8 cellular contexts compared by ENCODE assay signal in the genomic region with DNA sequence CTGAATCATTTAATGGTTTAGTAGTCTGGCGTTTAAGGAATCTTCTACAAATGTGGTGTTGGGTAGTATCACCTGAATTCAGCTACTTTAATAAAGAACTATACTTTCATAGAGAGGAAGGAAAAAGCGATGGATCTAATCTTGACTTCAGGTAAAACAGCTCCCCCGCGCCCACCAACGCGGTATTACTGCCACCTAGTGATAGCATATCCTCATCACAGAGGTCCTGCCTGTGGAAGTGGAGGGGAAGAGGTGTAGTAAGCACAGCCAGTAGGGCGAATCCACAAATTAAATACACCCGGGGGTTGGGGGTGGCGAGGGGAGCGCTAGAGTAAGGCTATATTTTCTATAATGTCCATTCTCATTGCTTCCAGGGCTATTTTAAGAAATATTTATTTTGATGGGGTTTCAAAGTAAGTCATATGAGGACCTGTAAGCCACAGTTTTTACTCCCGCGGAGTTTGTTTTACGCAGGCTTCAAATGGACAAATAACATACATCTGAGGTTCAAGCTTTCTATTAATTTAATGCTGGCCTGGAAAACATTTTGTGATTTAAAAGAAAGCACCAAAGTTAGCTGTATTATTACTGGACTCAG. TPM values are rescaled to one million over a fixed set of nuclear protein-coding genes. Genes with fewer than 3 reads are reported as not detected.
DNase-seq lines count a peak whose midpoint lies in the region; ATAC-seq and TF ChIP-seq lines count a peak whose summit lies in the region.

No MANE protein-coding gene starts in this region.

- 27 to 28% methylated on average over 13 of the region's 13 CpGs for WGBS in heart right ventricle, 2 donors

- H3K36me3 ChIP-seq in heart right ventricle: no peaks in the 10 kb centered on the region

- H3K9me3 ChIP-seq in heart right ventricle: no peaks in the 10 kb centered on the region

- H3K27me3 ChIP-seq in heart right ventricle: peaks cover 0 to 3% (median 0%) of the 10 kb centered on the region in 7 donors

- H3K4me3 ChIP-seq in heart right ventricle: no peak overlapping the region

- H3K27ac ChIP-seq in heart right ventricle: no peak overlapping the region

- TF ChIP-seq CTCF in heart right ventricle (IDR thresholded peaks at IDR 0.05): peak; percentile 39 to 74 (median 69)

- ATAC-seq in GM21447 (IDR thresholded peaks at IDR 0.05; ENCODE audit: unreplicated experiment): peak; percentile 86
- ATAC-seq in heart right ventricle: peak in 7 of 8 donors; percentile 42 to 86 (median 78)

- intact Hi-C loops in heart right ventricle (cut with DNase I): loop anchor here in 8 of 10 donors (1.0 to 10.0 kb wide), 9 partner anchors 79 to 248 kb away; a partner anchor contains a TSS

- peaks cover 0 to 8% (median 0%) of the 10 kb centered on the region in 9 donors for H3K4me1 ChIP-seq in heart right ventricle

- peak; percentile 21 for DNase-seq in EH (ENCODE audit: low read depth)
- DNase-seq in HPDE6-E6E7 (ENCODE audit: extremely low spot score): peak; percentile 73
- peak; percentile 63 for DNase-seq in SK-N-DZ (ENCODE audit: low spot score)
- DNase-seq in activated naive CD4-positive, alpha-beta T cell treated with Interleukin-2 at 50 U/mL for 16 hours: peak; percentile 73
- peak; percentile 40 to 47 for DNase-seq in heart right ventricle
- peak; percentile 34 to 57 for DNase-seq in stimulated activated CD4-positive, alpha-beta T cell treated with anti-CD3 and anti-CD28 coated beads, Interleukin-15, amount 100 ng/mL, for 1 hour (ENCODE audit: low read depth in 1 of 2, low spot score in 1 of 2)
- no peak for DNase-seq in dedifferentiated amniotic fluid mesenchymal stem cell (ENCODE audit: extremely low spot score)

RNA-seq across cellular contexts. Expression of a gene that starts 8.3 kb away (rescaled TPM):
- not detected in 2 replicates for polyA plus RNA-seq in SK-N-DZ (2014; cell fraction: cytosol; rRNA removed)
- not detected in 2 replicates for polyA plus RNA-seq in SK-N-DZ (2014; cell fraction: nucleus; rRNA removed)
- total RNA-seq in heart right ventricle: 1 to 10 TPM in 2 of 10 donors, under 1 TPM in 7, not detected in 1; 0.16 to 5.4 (median 0.72) TPM
- polyA plus RNA-seq in heart right ventricle: under 1 TPM; 0.16 to 0.22 TPM
